ENCODE assay signal across 8 cellular contexts in the genomic region with DNA sequence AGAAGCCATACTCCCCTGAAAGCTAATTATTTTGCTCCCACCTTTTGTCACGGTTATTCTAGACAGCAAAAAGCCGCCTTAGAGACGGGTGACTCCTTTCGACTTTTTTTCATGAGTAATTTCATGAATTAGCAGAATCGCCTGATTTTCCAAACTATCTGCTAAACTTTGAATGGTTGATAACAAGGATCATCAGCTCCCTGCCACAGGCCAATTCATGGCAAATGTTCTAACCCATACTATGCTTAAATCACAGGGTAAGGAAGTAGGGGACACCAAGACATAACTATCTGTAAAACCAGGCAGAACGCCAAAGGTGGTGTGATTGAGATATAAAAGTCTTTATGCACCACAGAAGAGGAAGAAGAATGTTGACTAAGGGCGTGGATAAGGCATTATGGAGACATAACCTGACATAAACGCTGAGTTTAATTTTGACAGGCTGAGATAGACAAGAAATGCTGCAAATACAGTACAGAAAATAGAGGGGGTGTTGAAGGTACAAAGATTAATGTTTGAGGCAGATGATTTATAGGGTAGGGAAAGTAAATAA. TPM values are rescaled to one million over a fixed set of nuclear protein-coding genes. Genes with fewer than 3 reads are reported as not detected.
DNase-seq lines count a peak whose midpoint lies in the region; ATAC-seq and TF ChIP-seq lines count a peak whose summit lies in the region.

No MANE protein-coding gene starts in this region.

- H3K4me1 ChIP-seq in GM23338 (ENCODE audit: insufficient read depth): peaks cover 18% of the 10 kb centered on the region
- H3K4me1 ChIP-seq in gastrocnemius medialis: peaks cover 8 to 16% of the 10 kb centered on the region in 2 donors

- no peak overlapping the region for H3K27ac ChIP-seq in AG04450 (ENCODE audit: low read depth, low read length)
- H3K27ac ChIP-seq in GM23338 (ENCODE audit: low read depth): no peak overlapping the region
- H3K27ac ChIP-seq in gastrocnemius medialis: peak overlapping the region in 1 of 4 donors; percentile 20

- TF ChIP-seq CTCF in AG04450 (IDR thresholded peaks at IDR 0.05; ENCODE audit: low read depth, low read length): no peak
- TF ChIP-seq CTCF in GM23338 (conservative IDR thresholded peaks at IDR 0.05; ENCODE audit: low read depth in 2 of 2): no peak
- no peak for TF ChIP-seq CTCF in fibroblast of the aortic adventitia (IDR thresholded peaks at IDR 0.05; ENCODE audit: insufficient read depth, low read length)
- TF ChIP-seq CTCF in gastrocnemius medialis (IDR thresholded peaks at IDR 0.05 in 4 of 5, conservative IDR thresholded peaks at IDR 0.05 in 1 of 5): no peak

- H4K20me1 ChIP-seq in GM23338 (replicated peaks; ENCODE audit: insufficient read depth): no peaks in the 10 kb centered on the region

- peaks cover 22% of the 10 kb centered on the region for H3K4me1 Mint-ChIP-seq in GM23338

- H3K36me3 ChIP-seq in GM23338 (ENCODE audit: insufficient read depth): no peaks in the 10 kb centered on the region
- H3K36me3 ChIP-seq in gastrocnemius medialis: no peaks in the 10 kb centered on the region

- POLR2A ChIA-PET in AG04450 (lab: Yijun Ruan, JAX): interaction anchor here (1.1 kb wide), 1 partner anchor 134 kb away, joined by 4 read pairs; no protein-coding TSS in a partner anchor

- H3K4me3 ChIP-seq in AG04450 (ENCODE audit: low read depth, low read length) (peak overlapping the region; percentile 79), GM23338 (peak overlapping the region; percentile 93), fibroblast of the aortic adventitia (ENCODE audit: low read depth, low read length) (peak overlapping the region; percentile 80), gastrocnemius medialis (peak overlapping the region; percentile 69 to 87 (median 74))

- CTCF ChIA-PET in AG04450 (lab: Charles Lee): interaction anchor here (2.6 to 4.6 kb wide), 2 partner anchors 26 to 86 kb away, joined by 10 to 40 read pairs; no protein-coding TSS in a partner anchor

- ATAC-seq in GM23338 (no peak), gastrocnemius medialis (no peak), HG03565 (IDR thresholded peaks at IDR 0.05; ENCODE audit: unreplicated experiment) (no peak)
- no peak for ATAC-seq in activated CD4-positive, CD25-positive, alpha-beta regulatory T cell treated with anti-CD3 and anti-CD28 coated beads, Interleukin-2, amount 50 U/mL, for 24 hours

- no peaks in the 10 kb centered on the region; the same call in 1 of the 2 replicates for H3K9me3 ChIP-seq in AG04450 (ENCODE audit: control insufficient read depth, insufficient read depth, low read length)
- H3K9me3 ChIP-seq in gastrocnemius medialis: no peaks in the 10 kb centered on the region

- DNase-seq in AG04450 (ENCODE audit: low read depth, low spot score) (no peak), GM23338 (ENCODE audit: low spot score) (no peak), SW480 (ENCODE audit: low spot score) (peak; percentile 33), fibroblast of the aortic adventitia (ENCODE audit: low read depth) (no peak), gastrocnemius medialis (no peak)
- DNase-seq in stimulated activated naive CD4-positive, alpha-beta T cell (lab: John Stamatoyannopoulos, UW): no peak

- H3K27me3 ChIP-seq in AG04450 (ENCODE audit: control insufficient read depth, insufficient read depth, low read length) (peaks cover 10% of the 10 kb centered on the region), GM23338 (ENCODE audit: insufficient read depth) (peaks cover 28% of the 10 kb centered on the region), gastrocnemius medialis (no peaks in the 10 kb centered on the region)

- no peak overlapping the region for H3K27ac Mint-ChIP-seq in GM23338

- no peaks in the 10 kb centered on the region; the same call in 1 of the 2 replicates for H3K79me2 ChIP-seq in GM23338 (replicated peaks; ENCODE audit: insufficient read depth)

- no peak for TF ChIP-seq POLR2A in gastrocnemius medialis (IDR thresholded peaks at IDR 0.05)

- H3K4me3 Mint-ChIP-seq in GM23338: peak overlapping the region; percentile 95

- peaks cover 4% of the 10 kb centered on the region for H3K27me3 Mint-ChIP-seq in GM23338 (ENCODE audit: insufficient read depth, low read depth, poor library complexity)

- H2AFZ ChIP-seq in GM23338: peak overlapping the region; percentile 96

- H3F3A ChIP-seq in GM23338 (replicated peaks; ENCODE audit: low read depth): peaks cover 6% of the 10 kb centered on the region

- peak overlapping the region; percentile 96 for H3K4me2 ChIP-seq in GM23338

- intact Hi-C loops in gastrocnemius medialis (cut with DNase I; ENCODE audit: low total_unique reads): no loop called here

- 0 out of 2 replicates have a peak, but pooled peaks cover 3% of the 10 kb centered on the region for H3K9me2 ChIP-seq in GM23338 (ENCODE audit: insufficient read depth)

- no peaks in the 10 kb centered on the region for H3K9me3 Mint-ChIP-seq in GM23338

- no peaks in the 10 kb centered on the region for H3K36me3 Mint-ChIP-seq in GM23338 (ENCODE audit: low read depth)

- in situ Hi-C loops in gastrocnemius medialis (cut with MboI; ENCODE audit: low sequenced_read_pairs in 4 of 4): no loop called here

TF ChIP-seq in GM23338, 12 proteins besides CTCF, POLR2A, EP300 and RAD21 (continues in another document):
- TF ChIP-seq EZH2phosphoT487 (IDR thresholded peaks at IDR 0.05; ENCODE audit: unreplicated experiment) (no peak), POLR2AphosphoS5 (IDR thresholded peaks at IDR 0.05; ENCODE audit: low read depth) (no peak), ZNF331 (CRISPR knock-in tag; IDR thresholded peaks at IDR 0.05; ENCODE audit: low read depth) (no peak), CREB1 (CRISPR knock-in tag; IDR thresholded peaks at IDR 0.05; ENCODE audit: low read depth) (no peak), STAT1 (IDR thresholded peaks at IDR 0.05; ENCODE audit: unreplicated experiment) (no peak), JUNB (IDR thresholded peaks at IDR 0.05; ENCODE audit: unreplicated experiment) (no peak)
- TF ChIP-seq, protein P1, sequence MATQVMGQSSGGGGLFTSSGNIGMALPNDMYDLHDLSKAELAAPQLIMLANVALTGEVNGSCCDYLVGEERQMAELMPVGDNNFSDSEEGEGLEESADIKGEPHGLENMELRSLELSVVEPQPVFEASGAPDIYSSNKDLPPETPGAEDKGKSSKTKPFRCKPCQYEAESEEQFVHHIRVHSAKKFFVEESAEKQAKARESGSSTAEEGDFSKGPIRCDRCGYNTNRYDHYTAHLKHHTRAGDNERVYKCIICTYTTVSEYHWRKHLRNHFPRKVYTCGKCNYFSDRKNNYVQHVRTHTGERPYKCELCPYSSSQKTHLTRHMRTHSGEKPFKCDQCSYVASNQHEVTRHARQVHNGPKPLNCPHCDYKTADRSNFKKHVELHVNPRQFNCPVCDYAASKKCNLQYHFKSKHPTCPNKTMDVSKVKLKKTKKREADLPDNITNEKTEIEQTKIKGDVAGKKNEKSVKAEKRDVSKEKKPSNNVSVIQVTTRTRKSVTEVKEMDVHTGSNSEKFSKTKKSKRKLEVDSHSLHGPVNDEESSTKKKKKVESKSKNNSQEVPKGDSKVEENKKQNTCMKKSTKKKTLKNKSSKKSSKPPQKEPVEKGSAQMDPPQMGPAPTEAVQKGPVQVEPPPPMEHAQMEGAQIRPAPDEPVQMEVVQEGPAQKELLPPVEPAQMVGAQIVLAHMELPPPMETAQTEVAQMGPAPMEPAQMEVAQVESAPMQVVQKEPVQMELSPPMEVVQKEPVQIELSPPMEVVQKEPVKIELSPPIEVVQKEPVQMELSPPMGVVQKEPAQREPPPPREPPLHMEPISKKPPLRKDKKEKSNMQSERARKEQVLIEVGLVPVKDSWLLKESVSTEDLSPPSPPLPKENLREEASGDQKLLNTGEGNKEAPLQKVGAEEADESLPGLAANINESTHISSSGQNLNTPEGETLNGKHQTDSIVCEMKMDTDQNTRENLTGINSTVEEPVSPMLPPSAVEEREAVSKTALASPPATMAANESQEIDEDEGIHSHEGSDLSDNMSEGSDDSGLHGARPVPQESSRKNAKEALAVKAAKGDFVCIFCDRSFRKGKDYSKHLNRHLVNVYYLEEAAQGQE (IDR thresholded peaks at IDR 0.05; ENCODE audit: unreplicated experiment): no peak

RNA-seq across cellular contexts. Expression of a gene that starts 0.9 kb away (rescaled TPM):
- polyA plus RNA-seq in AG04450 (2011; rRNA removed): 18.2 and 18.6 TPM in 2 replicates
- polyA minus RNA-seq in AG04450 (2011; rRNA and poly(A)+ RNA removed): 12.3 and 19.2 TPM in 2 replicates
- 21.6 and 61.1 TPM in 2 replicates for total RNA-seq in GM23338 (2014; rRNA removed; shearing (Covaris generic))
- polyA plus RNA-seq in GM23338 (2016; fragmentation: Nextera tagmentation; extraction: Ambion mirVana): 5.2 and 6.1 TPM in 2 replicates
- total RNA-seq in fibroblast of the aortic adventitia (ENCODE audit: low replicate concordance): 26.6 and 29.5 TPM in 2 replicates
- 1 to 10 TPM; 2.5 to 4.1 (median 3.0) TPM for total RNA-seq in gastrocnemius medialis

RNA-seq across cellular contexts. Expression of a gene that starts 57.8 kb away (rescaled TPM):
- polyA plus RNA-seq in AG04450 (2011; rRNA removed) (not detected in 2 replicates), GM23338 (2016; fragmentation: Nextera tagmentation; extraction: Ambion mirVana) (83.9 and 99.5 TPM in 2 replicates)
- not detected in 2 replicates for polyA minus RNA-seq in AG04450 (2011; rRNA and poly(A)+ RNA removed)
- 44.2 and 46.2 TPM in 2 replicates for total RNA-seq in GM23338 (2014; rRNA removed; shearing (Covaris generic))
- total RNA-seq in fibroblast of the aortic adventitia (ENCODE audit: low replicate concordance) (not detected in 2 replicates), gastrocnemius medialis (not detected)

Comparison
In these comparisons a context has a peak if more than half of its experiments do, and no peak if none do; other contexts are left out.
1. RNA of a gene that starts 57.8 kb away (total RNA-seq): 44.2 to 46.2 TPM in GM23338; not detected in fibroblast of the aortic adventitia and not detected in gastrocnemius medialis; every median in the first group is over 10 times any median in the second.
2. Peak in every context shown above with its lines, with median percentiles within 50 percentile points of each other: H3K4me3 ChIP-seq.